In the genomic region with DNA sequence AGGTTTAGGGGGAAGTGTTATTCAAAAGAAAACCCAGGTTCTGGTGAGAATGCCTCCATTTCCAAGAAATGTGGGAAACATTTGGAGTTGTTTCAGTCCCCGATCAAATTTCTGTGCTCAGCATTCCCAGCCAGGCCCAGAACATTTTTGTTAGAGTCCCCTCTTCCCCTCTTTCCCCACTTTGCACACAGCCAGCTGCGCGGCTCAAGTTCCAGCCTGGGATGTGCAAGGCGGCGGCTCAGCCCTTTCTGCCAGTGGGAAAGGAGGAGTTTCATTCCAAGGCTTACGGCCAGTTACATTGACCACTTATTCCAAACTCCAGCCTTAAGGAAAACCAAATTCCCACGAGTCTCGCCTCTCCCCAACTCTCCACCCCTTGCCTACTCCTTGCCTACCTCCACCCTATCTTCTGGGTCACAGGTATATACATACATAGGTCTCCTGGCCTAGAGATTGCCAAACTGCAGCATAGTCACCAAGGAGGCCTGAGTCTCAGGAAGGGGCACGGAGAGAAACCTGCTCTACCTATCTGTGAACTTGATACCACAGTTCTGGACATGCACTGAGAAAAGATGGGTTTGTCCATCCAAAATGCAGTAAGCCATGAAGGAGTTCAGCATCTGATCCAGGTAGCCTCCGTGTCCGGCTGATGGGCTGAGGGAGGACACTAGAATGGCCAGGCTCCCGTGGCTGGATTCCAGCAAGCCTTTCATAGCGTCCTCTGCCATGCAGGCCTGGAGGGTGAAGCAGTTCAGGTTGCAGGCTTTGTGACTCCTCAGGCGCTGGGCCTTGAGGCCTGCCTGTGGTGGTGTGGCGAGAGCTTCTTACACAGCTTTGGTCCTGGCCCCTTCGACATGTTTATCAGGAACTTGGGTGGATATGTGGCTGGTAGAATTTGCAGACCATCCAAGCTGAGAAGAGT, we compare ENCODE assay signal across 17 cellular contexts.
A peak's percentile ranks its signal among the peaks of the same experiment; 100 is the strongest.
DNase-seq lines count a peak whose midpoint lies in the region; ATAC-seq, FAIRE-seq and TF ChIP-seq lines count a peak whose summit lies in the region.
"Had no signal": no experiment of that assay in that cellular context is flagged by ENCODE, and none has a peak within 500 bp of the region (broad histone marks: within the 10 kb centered on the region; RNA-seq: fewer than 3 reads in every experiment).

No MANE protein-coding gene starts in this region.

- peak overlapping the region; percentile 34 for H2AFZ ChIP-seq in parathyroid adenoma

- H3K79me2 ChIP-seq in parathyroid adenoma, result no peaks in the 10 kb centered on the region

- no peaks in the 10 kb centered on the region for H3K36me3 Mint-ChIP-seq in activated naive CD8-positive, alpha-beta T cell treated with anti-CD3 and anti-CD28 coated beads for 36 hours

- DNase-seq in activated effector memory CD4-positive, alpha-beta T cell treated with anti-CD3 and anti-CD28 coated beads, Interleukin-2, amount 50 U/mL, for 16 hours, result peak; percentile 31
- DNase-seq in activated effector memory CD4-positive, alpha-beta T cell treated with Interleukin-2 at 50 U/mL for 16 hours, result no peak
- DNase-seq in left cardiac atrium, result peak; percentile 56
- no peak for DNase-seq in frontal cortex (ENCODE audit: low spot score in 2 of 2)
- DNase-seq in activated naive CD8-positive, alpha-beta T cell treated with anti-CD3 and anti-CD28 coated beads for 36 hours, result no peak
- DNase-seq in NCI-H748 treated with DMSO at 0.1 percent for 48 hours (lab: John Stamatoyannopoulos, UW), result no peak
- DNase-seq: 8988T; activated B cell treated with CpG ODN at 0.5 μM for 24 hours; activated T-cell treated with anti-CD3 and anti-CD28 coated beads, Interleukin-2, amount 50 U/mL, for 48 hours; DMS153; midbrain; NCI-H510A; SHP77 treated with DMSO at 0.1 percent for 48 hours had no signal

- H3K27me3 Mint-ChIP-seq in activated naive CD8-positive, alpha-beta T cell treated with anti-CD3 and anti-CD28 coated beads for 36 hours, result no peaks in the 10 kb centered on the region
- H3K27me3 Mint-ChIP-seq: activated B cell treated with CpG ODN at 0.5 μM for 24 hours had no signal

- no peak overlapping the region for H3K9ac ChIP-seq in parathyroid adenoma

- peak overlapping the region; percentile 52 for H3K27ac ChIP-seq in parathyroid adenoma
- H3K27ac ChIP-seq: HL-60 had no signal

- peaks cover 55% of the 10 kb centered on the region for H3K4me1 ChIP-seq in parathyroid adenoma

- H3K4me1 Mint-ChIP-seq in activated naive CD8-positive, alpha-beta T cell treated with anti-CD3 and anti-CD28 coated beads for 36 hours, result no peaks in the 10 kb centered on the region
- H3K4me1 Mint-ChIP-seq: activated B cell treated with CpG ODN at 0.5 μM for 24 hours had no signal

- H3K27ac Mint-ChIP-seq in activated naive CD8-positive, alpha-beta T cell treated with anti-CD3 and anti-CD28 coated beads for 36 hours, result no peak overlapping the region
- H3K27ac Mint-ChIP-seq: activated B cell treated with CpG ODN at 0.5 μM for 24 hours had no signal

- no peak overlapping the region for H3K4me3 Mint-ChIP-seq in activated naive CD8-positive, alpha-beta T cell treated with anti-CD3 and anti-CD28 coated beads for 36 hours
- H3K4me3 Mint-ChIP-seq: activated B cell treated with CpG ODN at 0.5 μM for 24 hours had no signal

- H3K4me2 ChIP-seq in parathyroid adenoma (ENCODE audit: low read length), result no peak overlapping the region

- TF ChIP-seq CTCF in parathyroid adenoma (IDR thresholded peaks at IDR 0.05), result no peak

- no peaks in the 10 kb centered on the region for H3K27me3 ChIP-seq in parathyroid adenoma (ENCODE audit: control insufficient read depth, insufficient read depth, low read length)

- H3K9me3 ChIP-seq in parathyroid adenoma (ENCODE audit: control insufficient read depth, low read length), result no peaks in the 10 kb centered on the region

- H3K36me3 ChIP-seq in parathyroid adenoma (ENCODE audit: control insufficient read depth, insufficient read depth, low read length), result no peaks in the 10 kb centered on the region

- intact Hi-C loops in left cardiac atrium (cut with DNase I), result no loop called here

- H3K9me3 Mint-ChIP-seq in activated naive CD8-positive, alpha-beta T cell treated with anti-CD3 and anti-CD28 coated beads for 36 hours, result no peaks in the 10 kb centered on the region
- H3K9me3 Mint-ChIP-seq: activated B cell treated with CpG ODN at 0.5 μM for 24 hours had no signal

- no peak overlapping the region for H3K4me3 ChIP-seq in parathyroid adenoma (ENCODE audit: low read depth, low read length)

- FAIRE-seq in frontal cortex (lab: Jason Lieb, UNC), result no peak
- FAIRE-seq: GM12892 had no signal

- ATAC-seq in left cardiac atrium, result peak; percentile 6 to 60
- ATAC-seq in GM18873 (IDR thresholded peaks at IDR 0.05; ENCODE audit: low FRiP score, unreplicated experiment), result no peak

Comparison
In these comparisons a context has a peak if more than half of its experiments do, and no peak if none do; other contexts are left out.
1. DNase-seq: peak in activated effector memory CD4-positive, alpha-beta T cell treated with anti-CD3 and anti-CD28 coated beads, Interleukin-2, amount 50 U/mL, for 16 hours (single experiment) and left cardiac atrium (single experiment); none in activated effector memory CD4-positive, alpha-beta T cell treated with Interleukin-2 at 50 U/mL for 16 hours (single experiment), frontal cortex (0 of 2), activated naive CD8-positive, alpha-beta T cell treated with anti-CD3 and anti-CD28 coated beads for 36 hours (single experiment) and NCI-H748 treated with DMSO at 0.1 percent for 48 hours (single experiment).